In the genomic region with DNA sequence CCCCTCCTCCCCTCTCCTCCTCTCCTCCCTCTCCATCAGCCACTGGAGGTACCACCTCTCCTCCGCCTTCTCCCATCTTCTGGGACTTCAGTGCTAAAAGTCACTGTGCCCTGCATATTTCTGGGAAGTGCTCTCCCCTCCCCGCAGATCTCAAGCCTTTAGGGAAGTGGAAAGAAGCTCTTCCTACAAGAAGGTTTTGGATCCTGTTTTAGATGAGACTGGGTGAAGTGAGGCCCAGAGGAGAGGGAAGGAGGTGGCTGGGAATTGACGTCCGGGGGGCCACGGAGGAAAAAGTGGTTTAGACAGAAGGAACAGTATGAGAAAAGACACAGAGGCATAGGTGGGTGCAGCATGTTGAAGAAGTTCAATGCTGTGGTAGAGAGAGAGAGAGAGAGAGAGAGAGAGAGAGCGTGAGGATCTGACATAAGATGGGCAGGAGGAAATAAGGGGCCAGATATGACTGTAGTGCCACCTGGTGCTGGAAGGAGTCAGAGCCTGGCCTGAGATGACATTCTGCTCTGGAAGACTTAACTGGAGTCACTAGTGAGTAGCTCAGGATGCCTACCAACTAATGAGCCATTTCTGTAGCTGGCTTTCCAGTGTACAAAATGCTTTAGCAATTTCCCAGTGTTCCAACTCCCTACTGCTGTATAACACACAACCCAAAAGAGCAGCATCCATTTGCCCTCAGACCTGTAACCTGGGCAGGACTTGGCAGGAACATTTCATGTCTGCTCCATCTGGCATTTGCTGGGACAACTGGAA, we compare ENCODE assay signal across 8 cellular contexts. TPM values are rescaled to one million over a fixed set of nuclear protein-coding genes. Genes with fewer than 3 reads are reported as not detected.
DNase-seq lines count a peak whose midpoint lies in the region; ATAC-seq and TF ChIP-seq lines count a peak whose summit lies in the region.

No MANE protein-coding gene starts in this region.

- H3K4me1 Mint-ChIP-seq in activated CD4-positive, alpha-beta T cell treated with anti-CD3 and anti-CD28 coated beads, Interleukin-2, amount 10 ng/mL, durations not matched to agents 24 days and 14 days, result peaks cover 3% of the 10 kb centered on the region

- no peaks in the 10 kb centered on the region for H3K9me2 ChIP-seq in neural cell (ENCODE audit: insufficient read depth, low read length)

- no peaks in the 10 kb centered on the region for H3F3A ChIP-seq in neural cell (ENCODE audit: insufficient read depth, low read length, poor library complexity, severe bottlenecking)

- TF ChIP-seq EP300 in neural cell (conservative IDR thresholded peaks at IDR 0.05; ENCODE audit: poor library complexity, severe bottlenecking), result peak; percentile 67

- no peaks in the 10 kb centered on the region for H3K36me3 Mint-ChIP-seq in activated CD4-positive, alpha-beta T cell treated with anti-CD3 and anti-CD28 coated beads, Interleukin-2, amount 10 ng/mL, durations not matched to agents 24 days and 14 days (ENCODE audit: low read depth)

- no peak overlapping the region for H3K4me2 ChIP-seq in neural cell (ENCODE audit: low read length)

- peak overlapping the region; percentile 40 for H2AFZ ChIP-seq in neural cell (ENCODE audit: low read depth, low read length)

- intact Hi-C loops in activated CD4-positive, alpha-beta T cell treated with anti-CD3 and anti-CD28 coated beads, Interleukin-2, amount 10 ng/mL, durations not matched to agents 24 days and 14 days (cut with micrococcal nuclease), result loop anchor here (5.0 kb wide), 1 partner anchor 158 kb away; no protein-coding TSS in a partner anchor

- no peak overlapping the region for H3K27ac ChIP-seq in neural cell (ENCODE audit: low read length)

- H3K9me3 Mint-ChIP-seq in activated CD4-positive, alpha-beta T cell treated with anti-CD3 and anti-CD28 coated beads, Interleukin-2, amount 10 ng/mL, durations not matched to agents 24 days and 14 days, result no peaks in the 10 kb centered on the region

- ATAC-seq in HG02970 (IDR thresholded peaks at IDR 0.05; ENCODE audit: low FRiP score, unreplicated experiment), result no peak

- no peak overlapping the region for H3K27ac Mint-ChIP-seq in activated CD4-positive, alpha-beta T cell treated with anti-CD3 and anti-CD28 coated beads, Interleukin-2, amount 10 ng/mL, durations not matched to agents 24 days and 14 days

- peaks cover 24% of the 10 kb centered on the region for H3K27me3 Mint-ChIP-seq in activated CD4-positive, alpha-beta T cell treated with anti-CD3 and anti-CD28 coated beads, Interleukin-2, amount 10 ng/mL, durations not matched to agents 24 days and 14 days

- H3K79me2 ChIP-seq in neural cell (replicated peaks; ENCODE audit: insufficient read depth, low read length), result no peaks in the 10 kb centered on the region

- no peaks in the 10 kb centered on the region for H3K27me3 ChIP-seq in neural cell (ENCODE audit: insufficient read depth, low read depth, low read length)

- no peak overlapping the region for H3K9ac ChIP-seq in neural cell (ENCODE audit: low read length)

- H3K36me3 ChIP-seq in neural cell (ENCODE audit: insufficient read depth, low read length), result no peaks in the 10 kb centered on the region

- no peaks in the 10 kb centered on the region for H3K9me3 ChIP-seq in neural cell (ENCODE audit: low read length)

- H3K4me3 Mint-ChIP-seq in activated CD4-positive, alpha-beta T cell treated with anti-CD3 and anti-CD28 coated beads, Interleukin-2, amount 10 ng/mL, durations not matched to agents 24 days and 14 days, result no peak overlapping the region

- TF ChIP-seq RAD21 in neural cell (conservative IDR thresholded peaks at IDR 0.05), result peak; percentile 97

- TF ChIP-seq CTCF in fibroblast of the aortic adventitia (IDR thresholded peaks at IDR 0.05; ENCODE audit: insufficient read depth, low read length) (peak; percentile 74), neural cell (IDR thresholded peaks at IDR 0.05; ENCODE audit: poor library complexity, severe bottlenecking) (peak; percentile 97)

- H4K20me1 ChIP-seq in neural cell (ENCODE audit: insufficient read depth), result no peaks in the 10 kb centered on the region

- H3K4me3 ChIP-seq in fibroblast of the aortic adventitia (ENCODE audit: low read depth, low read length) (no peak overlapping the region), neural cell (ENCODE audit: low read length) (no peak overlapping the region)

- DNase-seq in DMS79 treated with DMSO at 0.1 percent for 48 hours (lab: John Stamatoyannopoulos, UW) (peak; percentile 86), HCEC 1CT (peak; percentile 90), NCI-H226 (peak; percentile 53), fibroblast of the aortic adventitia (ENCODE audit: low read depth) (peak; percentile 85)
- peak; percentile 79 for DNase-seq in activated CD4-positive, alpha-beta T cell treated with anti-CD3 and anti-CD28 coated beads, Interleukin-2, amount 10 ng/mL, durations not matched to agents 24 days and 14 days
- DNase-seq in activated CD8-positive, alpha-beta memory T cell treated with anti-CD3 and anti-CD28 coated beads, Interleukin-2, amount 50 U/mL, for 48 hours, result no peak

TF ChIP-seq in neural cell, 6 proteins besides CTCF, POLR2A, EP300 and RAD21:
- TF ChIP-seq POLR2AphosphoS5 (IDR thresholded peaks at IDR 0.05) (peak; percentile 19), MXI1 (conservative IDR thresholded peaks at IDR 0.05; ENCODE audit: poor library complexity, severe bottlenecking) (peak; percentile 51), SMC3 (conservative IDR thresholded peaks at IDR 0.05; ENCODE audit: poor library complexity) (peak; percentile 98)
- TF ChIP-seq, protein P1, sequence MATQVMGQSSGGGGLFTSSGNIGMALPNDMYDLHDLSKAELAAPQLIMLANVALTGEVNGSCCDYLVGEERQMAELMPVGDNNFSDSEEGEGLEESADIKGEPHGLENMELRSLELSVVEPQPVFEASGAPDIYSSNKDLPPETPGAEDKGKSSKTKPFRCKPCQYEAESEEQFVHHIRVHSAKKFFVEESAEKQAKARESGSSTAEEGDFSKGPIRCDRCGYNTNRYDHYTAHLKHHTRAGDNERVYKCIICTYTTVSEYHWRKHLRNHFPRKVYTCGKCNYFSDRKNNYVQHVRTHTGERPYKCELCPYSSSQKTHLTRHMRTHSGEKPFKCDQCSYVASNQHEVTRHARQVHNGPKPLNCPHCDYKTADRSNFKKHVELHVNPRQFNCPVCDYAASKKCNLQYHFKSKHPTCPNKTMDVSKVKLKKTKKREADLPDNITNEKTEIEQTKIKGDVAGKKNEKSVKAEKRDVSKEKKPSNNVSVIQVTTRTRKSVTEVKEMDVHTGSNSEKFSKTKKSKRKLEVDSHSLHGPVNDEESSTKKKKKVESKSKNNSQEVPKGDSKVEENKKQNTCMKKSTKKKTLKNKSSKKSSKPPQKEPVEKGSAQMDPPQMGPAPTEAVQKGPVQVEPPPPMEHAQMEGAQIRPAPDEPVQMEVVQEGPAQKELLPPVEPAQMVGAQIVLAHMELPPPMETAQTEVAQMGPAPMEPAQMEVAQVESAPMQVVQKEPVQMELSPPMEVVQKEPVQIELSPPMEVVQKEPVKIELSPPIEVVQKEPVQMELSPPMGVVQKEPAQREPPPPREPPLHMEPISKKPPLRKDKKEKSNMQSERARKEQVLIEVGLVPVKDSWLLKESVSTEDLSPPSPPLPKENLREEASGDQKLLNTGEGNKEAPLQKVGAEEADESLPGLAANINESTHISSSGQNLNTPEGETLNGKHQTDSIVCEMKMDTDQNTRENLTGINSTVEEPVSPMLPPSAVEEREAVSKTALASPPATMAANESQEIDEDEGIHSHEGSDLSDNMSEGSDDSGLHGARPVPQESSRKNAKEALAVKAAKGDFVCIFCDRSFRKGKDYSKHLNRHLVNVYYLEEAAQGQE (IDR thresholded peaks at IDR 0.05; ENCODE audit: borderline replicate concordance), result no peak

RNA-seq across cellular contexts. Expression of gene ZSCAN20, which starts 16.7 kb away (rescaled TPM):
- 2.0 and 2.8 TPM in 2 replicates for total RNA-seq in activated CD4-positive, alpha-beta T cell treated with anti-CD3 and anti-CD28 coated beads, Interleukin-2, amount 10 ng/mL, durations not matched to agents 24 days and 14 days
- total RNA-seq in fibroblast of the aortic adventitia (ENCODE audit: low replicate concordance), result 6.2 and 6.7 TPM in 2 replicates
- polyA plus RNA-seq in neural cell, result 3.3 and 4.4 TPM in 2 replicates
- 22.4 and 28.7 TPM in 2 replicates for polyA minus RNA-seq in neural cell

RNA-seq across cellular contexts. Expression of gene PHC2, which starts 24.8 kb away (rescaled TPM):
- total RNA-seq in activated CD4-positive, alpha-beta T cell treated with anti-CD3 and anti-CD28 coated beads, Interleukin-2, amount 10 ng/mL, durations not matched to agents 24 days and 14 days, result 32.4 and 34.2 TPM in 2 replicates
- 30.3 and 50.5 TPM in 2 replicates for total RNA-seq in fibroblast of the aortic adventitia (ENCODE audit: low replicate concordance)
- polyA plus RNA-seq in neural cell, result 171 and 179 TPM in 2 replicates
- 154 and 155 TPM in 2 replicates for polyA minus RNA-seq in neural cell
